Comparison of ENCODE assay signal across 14 cellular contexts in the genomic region with DNA sequence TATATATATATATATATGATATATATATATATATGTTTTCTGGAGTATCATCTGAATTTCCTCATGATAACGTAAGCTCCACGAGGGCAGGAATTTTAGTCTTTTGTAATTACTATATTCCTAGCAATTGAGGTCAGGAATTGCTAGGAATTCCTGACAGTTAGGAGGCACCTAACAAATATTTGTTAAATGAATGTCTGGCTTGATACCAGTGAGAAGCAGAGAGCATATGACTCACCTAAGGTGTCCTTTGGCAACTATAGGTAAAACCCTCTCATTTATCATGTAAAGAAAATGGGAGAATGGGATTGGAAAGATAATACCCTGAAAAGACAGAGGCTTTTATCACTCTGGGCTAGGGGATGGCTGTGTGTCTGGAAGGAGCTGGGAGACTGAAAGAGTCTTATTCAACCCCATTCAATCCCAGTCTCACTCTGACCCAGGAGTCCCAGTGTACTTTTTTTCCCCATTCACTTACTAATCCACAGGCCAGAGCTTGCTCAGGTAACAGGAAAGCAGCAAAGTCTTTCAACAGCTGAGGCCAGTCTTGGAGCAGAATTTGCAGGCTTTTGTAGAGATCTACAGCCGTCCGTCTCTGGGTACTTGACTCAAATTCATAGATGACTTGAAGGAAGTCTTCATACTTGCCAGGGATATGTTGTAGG.
DNase-seq lines count a peak whose midpoint lies in the region; ATAC-seq and TF ChIP-seq lines count a peak whose summit lies in the region.
"Had no signal": no experiment of that assay in that cellular context is flagged by ENCODE, and none has a peak within 500 bp of the region (broad histone marks: within the 10 kb centered on the region; RNA-seq: fewer than 3 reads in every experiment).

No MANE protein-coding gene starts in this region.

- H3K4me1 ChIP-seq in HUES6 (ENCODE audit: control insufficient read depth, insufficient read depth, low read length), result no peaks in the 10 kb centered on the region
- H3K4me1 ChIP-seq in PC-9 (replicated peaks; ENCODE audit: insufficient read depth), result peaks cover 25% of the 10 kb centered on the region
- peaks cover 0 to 3% of the 10 kb centered on the region in 2 experiments for H3K4me1 ChIP-seq in trophoblast cell (ENCODE audit: control insufficient read depth in 1 of 2, insufficient read depth in 2 of 2, low read length in 2 of 2)
- H3K4me1 ChIP-seq in adrenal gland (replicated peaks in 1 of 2), result no peaks in the 10 kb centered on the region

- POLR2A ChIA-PET in PC-9 (lab: Charles Lee; ENCODE audit: unreplicated experiment), result no interaction called here

- H3K79me2 ChIP-seq in PC-9 (ENCODE audit: low read depth) (no peaks in the 10 kb centered on the region), trophoblast cell (ENCODE audit: control insufficient read depth, insufficient read depth, low read length, poor library complexity) (no peaks in the 10 kb centered on the region)

- no peaks in the 10 kb centered on the region for H4K20me1 ChIP-seq in PC-9 (ENCODE audit: insufficient read depth)

- H3K27ac ChIP-seq in HUES6 (ENCODE audit: low read depth, low read length), result 0 out of 2 replicates have a peak overlapping the region, but pooled peaks have one; percentile 48
- peak overlapping the region; percentile 23; the same call in 1 of the 2 replicates for H3K27ac ChIP-seq in PC-9
- peak overlapping the region; percentile 98 for H3K27ac ChIP-seq in epithelial cell of prostate
- H3K27ac ChIP-seq in trophoblast cell (ENCODE audit: low read depth, low read length), result no peak overlapping the region
- H3K27ac ChIP-seq in adrenal gland, result no peak overlapping the region
- H3K27ac ChIP-seq: BLaER1 had no signal

- H3K36me3 ChIP-seq in HUES6 (ENCODE audit: control insufficient read depth, insufficient read depth, low read length), result peaks cover 82% of the 10 kb centered on the region
- H3K36me3 ChIP-seq in PC-9 (ENCODE audit: low read depth), result peaks cover 38% of the 10 kb centered on the region
- peaks cover 42 to 50% of the 10 kb centered on the region in 2 experiments for H3K36me3 ChIP-seq in trophoblast cell (ENCODE audit: control insufficient read depth in 1 of 2, insufficient read depth in 2 of 2, low read length in 2 of 2)
- peaks cover 0 to 73% of the 10 kb centered on the region in 2 donors for H3K36me3 ChIP-seq in adrenal gland (replicated peaks in 1 of 2)

- H2BK12ac ChIP-seq in trophoblast cell (ENCODE audit: low read length), result no peak overlapping the region

- H3K27me3 ChIP-seq in HUES6 (ENCODE audit: control insufficient read depth, insufficient read depth, low read length) (no peaks in the 10 kb centered on the region), PC-9 (ENCODE audit: insufficient read depth, low read depth) (no peaks in the 10 kb centered on the region), trophoblast cell (ENCODE audit: insufficient read depth, low read length) (no peaks in the 10 kb centered on the region), adrenal gland (no peaks in the 10 kb centered on the region)
- H3K27me3 ChIP-seq: BLaER1 had no signal

- H3F3A ChIP-seq in PC-9 (ENCODE audit: insufficient read depth, low read depth), result peaks cover 40% of the 10 kb centered on the region

- DNase-seq in PC-9 (peak in 1 of 2 experiments; percentile 55), epithelial cell of prostate (ENCODE audit: low read depth, low spot score) (peak; percentile 40), trophoblast cell (peak; percentile 28 to 84), C1 segment of cervical spinal cord (lab: John Stamatoyannopoulos, UW) (no peak), adrenal gland (no peak)
- DNase-seq: NCI-H1092, NCI-H69, Right ventricle myocardium superior had no signal

- intact Hi-C loops in PC-9 (cut with micrococcal nuclease; ENCODE audit: unreplicated experiment), result no loop called here
- intact Hi-C loops in adrenal gland (cut with DNase I), result no loop called here

- no peaks in the 10 kb centered on the region for H3K9me2 ChIP-seq in PC-9 (ENCODE audit: insufficient read depth)

- H3K14ac ChIP-seq in trophoblast cell (ENCODE audit: low read length), result no peak overlapping the region

- H2BK120ac ChIP-seq in trophoblast cell (ENCODE audit: insufficient read depth, low read length, poor library complexity), result no peak overlapping the region

- H3K4me2 ChIP-seq in PC-9 (no peak overlapping the region), trophoblast cell (ENCODE audit: low read length) (no peak overlapping the region)
- H3K4me2 ChIP-seq: BLaER1 had no signal

- H3K4me3 ChIP-seq in HUES6 (ENCODE audit: low read depth, low read length) (no peak overlapping the region), PC-9 (no peak overlapping the region), trophoblast cell (ENCODE audit: low read depth, low read length) (no peak overlapping the region), adrenal gland (no peak overlapping the region)
- H3K4me3 ChIP-seq: BLaER1, HAP-1, K562 had no signal

- H2AFZ ChIP-seq in PC-9, result no peak overlapping the region
- H2AFZ ChIP-seq in trophoblast cell (ENCODE audit: insufficient read depth, low read length, poor library complexity), result no peak overlapping the region

- ATAC-seq in GM19035 (IDR thresholded peaks at IDR 0.05; ENCODE audit: unreplicated experiment), result no peak
- ATAC-seq: K562, SK-N-SH treated with all-trans-retinoic acid at 6 μM for 48 hours had no signal

- TF ChIP-seq POLR2A in adrenal gland (IDR thresholded peaks at IDR 0.05), result no peak

- H3K18ac ChIP-seq in trophoblast cell (ENCODE audit: low read length), result no peak overlapping the region

- no CpG with 5 or more reads among the region's 4 CpGs for WGBS in trophoblast cell (ENCODE audit: extremely low coverage, insufficient coverage, insufficient read length)
- 93 to 99% (median 97%) methylated on average over 4 of the region's 4 CpGs for WGBS in adrenal gland, 4 donors

- H3K4ac ChIP-seq in trophoblast cell (ENCODE audit: low read depth, low read length), result no peak overlapping the region

- TF ChIP-seq CTCF in PC-9 (conservative IDR thresholded peaks at IDR 0.05) (no peak), adrenal gland (IDR thresholded peaks at IDR 0.05) (no peak)

- H3K23ac ChIP-seq in trophoblast cell (ENCODE audit: low read length), result no peak overlapping the region

- no peak overlapping the region for H2AK5ac ChIP-seq in trophoblast cell (ENCODE audit: low read length)

- H3K9ac ChIP-seq in HUES6 (ENCODE audit: low read length), result peak overlapping the region; percentile 0
- no peak overlapping the region for H3K9ac ChIP-seq in trophoblast cell (ENCODE audit: low read length)
- H3K9ac ChIP-seq: BLaER1 had no signal

- H3K9me3 ChIP-seq in HUES6 (ENCODE audit: control insufficient read depth, insufficient read depth, low read depth, low read length) (no peaks in the 10 kb centered on the region), PC-9 (ENCODE audit: insufficient read depth, low read depth) (no peaks in the 10 kb centered on the region), trophoblast cell (ENCODE audit: insufficient read depth, low read depth, low read length) (no peaks in the 10 kb centered on the region), adrenal gland (replicated peaks in 1 of 3) (no peaks in the 10 kb centered on the region)
- H3K9me3 ChIP-seq: BLaER1, HAP-1 had no signal

- no peak overlapping the region for H4K12ac ChIP-seq in trophoblast cell (ENCODE audit: low read depth, low read length)

- no peak overlapping the region for H4K91ac ChIP-seq in trophoblast cell (ENCODE audit: low read depth, low read length)

- no peak overlapping the region for H2BK5ac ChIP-seq in trophoblast cell (ENCODE audit: low read depth, low read length, poor library complexity)

- CTCF ChIA-PET in PC-9 (lab: Charles Lee), result interaction anchor here (0.7 kb wide), 1 partner anchor 208 kb away, joined by 5 read pairs; no protein-coding TSS in a partner anchor

- no peaks in the 10 kb centered on the region for H3K79me1 ChIP-seq in trophoblast cell (ENCODE audit: low read length)

- H4K8ac ChIP-seq in trophoblast cell (ENCODE audit: low read depth, low read length), result no peak overlapping the region

- no TSS peak for BruUV-seq in PC-9 (replicated peaks; lab: Mats Ljungman, UMichigan)

Comparison
In these comparisons a context has a peak if more than half of its experiments do, and no peak if none do; other contexts are left out.
1. H3K27ac ChIP-seq: peak in HUES6 (single experiment), PC-9 (single experiment) and epithelial cell of prostate (single experiment); none in trophoblast cell (single experiment) and adrenal gland (0 of 5).
2. DNase-seq: peak in epithelial cell of prostate (single experiment) and trophoblast cell (2 of 2); none in C1 segment of cervical spinal cord (0 of 14) and adrenal gland (0 of 7).